Comparison of ENCODE assay signal across 15 cellular contexts in the genomic region with DNA sequence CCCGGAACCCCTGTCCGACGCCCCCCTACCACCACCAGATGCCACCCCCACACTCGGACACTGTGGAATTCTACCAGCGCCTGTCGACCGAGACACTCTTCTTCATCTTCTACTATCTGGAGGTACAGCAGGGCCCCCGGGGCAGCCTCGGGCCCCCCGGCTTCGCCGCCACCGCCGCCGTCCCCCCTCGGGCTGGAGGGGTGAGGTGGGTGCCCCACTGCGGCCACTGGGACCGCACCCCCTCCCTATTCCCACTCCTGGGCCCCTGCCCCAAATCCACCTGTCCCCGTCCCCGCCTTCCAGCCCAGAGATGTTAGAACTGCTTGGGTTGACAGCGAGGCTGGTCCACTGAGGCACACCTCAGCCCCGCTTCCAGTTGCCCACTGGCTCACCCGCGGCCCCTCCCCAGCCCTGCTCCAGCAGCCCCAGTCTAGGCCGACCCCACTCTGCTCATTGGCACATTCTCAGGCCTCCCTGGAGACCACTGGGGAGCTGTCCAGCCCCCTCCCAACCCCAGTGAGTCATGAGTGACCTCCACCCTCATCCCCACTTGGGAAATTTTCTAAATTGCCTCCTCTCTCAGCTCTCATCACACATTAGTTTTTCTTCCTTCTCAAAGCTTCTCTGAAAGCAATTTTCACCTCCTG. TPM values are rescaled to one million over a fixed set of nuclear protein-coding genes. Genes with fewer than 3 reads are reported as not detected.
DNase-seq lines count a peak whose midpoint lies in the region; ATAC-seq, FAIRE-seq and TF ChIP-seq lines count a peak whose summit lies in the region.
"Had no signal": no experiment of that assay in that cellular context is flagged by ENCODE, and none has a peak within 500 bp of the region (broad histone marks: within the 10 kb centered on the region; RNA-seq: fewer than 3 reads in every experiment).

No MANE protein-coding gene starts in this region.

- H3K4me2 ChIP-seq in GM12878 (ENCODE audit: control insufficient read depth, insufficient read depth): no peak overlapping the region

- DNase-seq in T-helper 2 cell treated with Interferon-gamma antibody and Interleukin-4, amounts not matched to agents 5 μg/mL and 100 μg/mL, for 36 hours (ENCODE audit: low spot score): no peak
- DNase-seq in T-helper 2 cell (no peak), GM12878 (ENCODE audit: low read depth, low spot score) (no peak), nephron progenitor cell (no peak), EL (no peak)
- DNase-seq: activated CD4-positive, CD25-positive, alpha-beta regulatory T cell treated with anti-CD3 and anti-CD28 coated beads, Interleukin-2, amount 50 U/mL, for 72 hours; brain microvascular endothelial cell; HCEC 1CT; heart right ventricle; NCI-H226 had no signal

- CTCF ChIA-PET in GM12878 (lab: Yijun Ruan, JAX): no interaction called here

- TF ChIP-seq EP300 in GM12878 (IDR thresholded peaks at IDR 0.05; ENCODE audit: borderline replicate concordance in 1 of 2, control insufficient read depth in 1 of 2, low read depth in 2 of 2, low read length in 2 of 2): no peak

- TF ChIP-seq CTCF in GM12878 (IDR thresholded peaks at IDR 0.05 in 2 of 3, conservative IDR thresholded peaks at IDR 0.05 in 1 of 3; ENCODE audit: control insufficient read depth in 2 of 3, extremely low read depth in 1 of 3, insufficient read depth in 1 of 3, low read depth in 3 of 3, low read length in 3 of 3): no peak
- no peak for TF ChIP-seq CTCF in nephron progenitor cell (IDR thresholded peaks at IDR 0.05)

- peak overlapping the region; percentile 57 for H3K27ac Mint-ChIP-seq in T-helper 2 cell treated with Interferon-gamma antibody and Interleukin-4, amounts not matched to agents 5 μg/mL and 100 μg/mL, for 36 hours
- H3K27ac Mint-ChIP-seq in nephron progenitor cell: peak overlapping the region; percentile 92
- H3K27ac Mint-ChIP-seq: activated T-helper 2 cell treated with anti-CD3 and anti-CD28 coated beads, Interferon-gamma antibody, Interleukin-2, Interleukin-4, amounts not matched to agents 10 μg/mL and 5 μg/mL and 100 μg/mL, durations not matched to agents 14 hours and 24 hours and 36 hours had no signal

- peaks cover 17% of the 10 kb centered on the region for H3K4me1 Mint-ChIP-seq in T-helper 2 cell treated with Interferon-gamma antibody and Interleukin-4, amounts not matched to agents 5 μg/mL and 100 μg/mL, for 36 hours (ENCODE audit: low read depth)
- H3K4me1 Mint-ChIP-seq in nephron progenitor cell: no peaks in the 10 kb centered on the region

- 93% methylated on average over 12 of the region's 25 CpGs for WGBS in GM12878 (ENCODE audit: insufficient coverage, insufficient replicate concordance, low lambda C conversion rate, missing lambda C conversion rate)

- H3K9me3 Mint-ChIP-seq in T-helper 2 cell treated with Interferon-gamma antibody and Interleukin-4, amounts not matched to agents 5 μg/mL and 100 μg/mL, for 36 hours: no peaks in the 10 kb centered on the region
- H3K9me3 Mint-ChIP-seq in nephron progenitor cell: no peaks in the 10 kb centered on the region
- H3K9me3 Mint-ChIP-seq: activated T-helper 2 cell treated with anti-CD3 and anti-CD28 coated beads, Interferon-gamma antibody, Interleukin-2, Interleukin-4, amounts not matched to agents 10 μg/mL and 5 μg/mL and 100 μg/mL, durations not matched to agents 14 hours and 24 hours and 36 hours had no signal

- no peak overlapping the region for H3K27ac ChIP-seq in GM12878 (ENCODE audit: control insufficient read depth, insufficient read depth)
- H3K27ac ChIP-seq: brain microvascular endothelial cell, upper lobe of left lung had no signal

- TF ChIP-seq RAD21 in GM12878 (IDR thresholded peaks at IDR 0.05; ENCODE audit: insufficient read depth, low read depth, low read length): no peak

- intact Hi-C loops in GM12878 (cut with micrococcal nuclease; ENCODE audit: unreplicated experiment): no loop called here

- SMC1A ChIA-PET in GM12878 (lab: Charles Lee; ENCODE audit: uncharacterized antibody, unreplicated experiment): no interaction called here

- no peak for FAIRE-seq in GM12878 (lab: Jason Lieb, UNC)
- FAIRE-seq: A204.1 had no signal

- no peaks in the 10 kb centered on the region for H4K20me1 ChIP-seq in GM12878 (ENCODE audit: control insufficient read depth, insufficient read depth)

- H3K4me3 Mint-ChIP-seq in T-helper 2 cell treated with Interferon-gamma antibody and Interleukin-4, amounts not matched to agents 5 μg/mL and 100 μg/mL, for 36 hours: no peak overlapping the region
- no peak overlapping the region for H3K4me3 Mint-ChIP-seq in nephron progenitor cell

- H3K79me2 ChIP-seq in GM12878 (ENCODE audit: control insufficient read depth, insufficient read depth, low read length): no peaks in the 10 kb centered on the region

- in situ Hi-C loops in GM12878 (cut with MboI): no loop called here

- H3K4me1 ChIP-seq in GM12878 (ENCODE audit: control insufficient read depth, insufficient read depth, low read length): no peaks in the 10 kb centered on the region

- 0 out of 2 replicates have a peak, but pooled peaks have one; percentile 25 for TF ChIP-seq POLR2A in GM12878 (IDR thresholded peaks at IDR 0.05; ENCODE audit: low read depth, low read length)

- H3K27me3 Mint-ChIP-seq in T-helper 2 cell treated with Interferon-gamma antibody and Interleukin-4, amounts not matched to agents 5 μg/mL and 100 μg/mL, for 36 hours (ENCODE audit: low read depth): no peaks in the 10 kb centered on the region
- H3K27me3 Mint-ChIP-seq in nephron progenitor cell (ENCODE audit: low read depth, poor library complexity): peaks cover 3% of the 10 kb centered on the region

- no peaks in the 10 kb centered on the region for H3K9me3 ChIP-seq in GM12878 (replicated peaks; ENCODE audit: control insufficient read depth, insufficient read depth, low read length)
- H3K9me3 ChIP-seq: heart right ventricle, upper lobe of left lung had no signal

- H2AFZ ChIP-seq in GM12878 (ENCODE audit: control insufficient read depth, low read depth, low read length): no peak overlapping the region

- H3K36me3 ChIP-seq in GM12878 (ENCODE audit: control insufficient read depth in 2 of 2, insufficient read depth in 2 of 2, low read length in 1 of 2): peaks cover 27 to 29% of the 10 kb centered on the region in 2 experiments; a peak in 3 of 4 replicates

- no peak overlapping the region for H3K4me3 ChIP-seq in GM12878
- H3K4me3 ChIP-seq: heart right ventricle, upper lobe of left lung had no signal

- H3K27me3 ChIP-seq in GM12878 (replicated peaks in 1 of 2; ENCODE audit: control insufficient read depth in 2 of 2, insufficient read depth in 2 of 2, low read length in 1 of 2): no peaks in the 10 kb centered on the region
- H3K27me3 ChIP-seq: brain microvascular endothelial cell, heart right ventricle, upper lobe of left lung had no signal

- H3K36me3 Mint-ChIP-seq in T-helper 2 cell treated with Interferon-gamma antibody and Interleukin-4, amounts not matched to agents 5 μg/mL and 100 μg/mL, for 36 hours (ENCODE audit: low read depth): peaks cover 61% of the 10 kb centered on the region
- H3K36me3 Mint-ChIP-seq in nephron progenitor cell (ENCODE audit: low read depth): peaks cover 54% of the 10 kb centered on the region

- no peak; the same call in 2 of the 3 replicates for ATAC-seq in GM12878
- no peak for ATAC-seq in GM18870 (IDR thresholded peaks at IDR 0.05; ENCODE audit: unreplicated experiment)
- ATAC-seq: left lobe of liver had no signal

- POLR2A ChIA-PET in GM12878 (lab: Charles Lee): no interaction called here

- RAD21 ChIA-PET in GM12878 (lab: Charles Lee; ENCODE audit: unreplicated experiment): no interaction called here

- H3K9ac ChIP-seq in GM12878 (ENCODE audit: control insufficient read depth, insufficient read depth, low read length): no peak overlapping the region

- no TSS peak for BruUV-seq in GM12878 (replicated peaks; lab: Mats Ljungman, UMichigan)

RNA-seq across cellular contexts. Expression of a gene that starts 6.5 kb away (rescaled TPM):
- 2.4 and 2.6 TPM in 2 replicates for total RNA-seq in GM12878 (2013; cell fraction: nucleolus; rRNA removed)
- total RNA-seq in GM12878 (2014; rRNA removed): 6.5 and 7.7 TPM in 2 replicates
- total RNA-seq in GM12878 (2014; rRNA removed; fragmentation: Illumina TruSeq; extraction: Trizol): 6.0 and 6.4 TPM in 2 replicates
- total RNA-seq in GM12878 (2021): 5.1 and 5.5 TPM in 2 replicates
- polyA plus RNA-seq in GM12878 (2011; ENCODE audit: low read depth): 1.6 TPM
- polyA plus RNA-seq in GM12878 (2011; rRNA removed): 2.4 and 3.0 TPM in 2 replicates
- 2.8 and 3.6 TPM in 2 replicates for polyA plus RNA-seq in GM12878 (2011; cell fraction: cytosol; rRNA removed)
- 2.9 and 4.3 TPM in 2 replicates for polyA plus RNA-seq in GM12878 (2011; cell fraction: nucleus; rRNA removed)
- polyA plus RNA-seq in GM12878 (2012): 4.8 and 6.3 TPM in 2 replicates
- polyA plus RNA-seq in GM12878 (2014; fragmentation: Illumina TruSeq; extraction: Trizol): 1.1 and 5.3 TPM in 2 replicates
- 1 to 10 TPM in 1 of 2 experiments, under 1 TPM in 1; 0.21 to 1.1 TPM for polyA plus RNA-seq in GM12878 (2014; fragmentation: Nextera tagmentation; extraction: Ambion mirVana)
- polyA plus RNA-seq in GM12878 (2014; rRNA removed): 7.0 and 7.8 TPM in 2 replicates
- polyA plus RNA-seq in GM12878 (2016; fragmentation: Nextera tagmentation; extraction: Ambion mirVana): 10 to 100 TPM; 10.7 to 10.8 TPM
- 0.29 and 0.93 TPM in 2 replicates for polyA minus RNA-seq in GM12878 (2011; rRNA and poly(A)+ RNA removed)
- polyA minus RNA-seq in GM12878 (2011; cell fraction: cytosol; rRNA and poly(A)+ RNA removed): 1.1 and 1.4 TPM in 2 replicates
- 0.73 and 1.5 TPM in 2 replicates for polyA minus RNA-seq in GM12878 (2011; cell fraction: nucleus; rRNA and poly(A)+ RNA removed)

RNA-seq across cellular contexts. Expression of a gene that starts 15.4 kb away (rescaled TPM):
- total RNA-seq in GM12878 (2013; cell fraction: nucleolus; rRNA removed): 24.5 and 25.4 TPM in 2 replicates
- total RNA-seq in GM12878 (2014; rRNA removed) (6.7 and 9.1 TPM in 2 replicates), GM12878 (2014; rRNA removed; fragmentation: Illumina TruSeq; extraction: Trizol) (7.1 and 7.6 TPM in 2 replicates), GM12878 (2021) (44.9 and 55.6 TPM in 2 replicates)
- polyA plus RNA-seq in GM12878 (2011; ENCODE audit: low read depth): 49.4 TPM
- polyA plus RNA-seq in GM12878 (2011; rRNA removed) (5.8 and 5.9 TPM in 2 replicates), GM12878 (2014; fragmentation: Illumina TruSeq; extraction: Trizol) (33.3 and 45.1 TPM in 2 replicates), GM12878 (2014; fragmentation: Nextera tagmentation; extraction: Ambion mirVana) (under 1 TPM; 0.14 to 0.62 TPM), GM12878 (2014; rRNA removed) (18.8 and 21.0 TPM in 2 replicates), GM12878 (2016; fragmentation: Nextera tagmentation; extraction: Ambion mirVana) (10 to 100 TPM; 29.7 to 32.8 TPM)
- polyA plus RNA-seq in GM12878 (2011; cell fraction: cytosol; rRNA removed): 9.1 and 13.5 TPM in 2 replicates
- 20.3 and 34.0 TPM in 2 replicates for polyA plus RNA-seq in GM12878 (2011; cell fraction: nucleus; rRNA removed)
- 33.4 and 40.2 TPM in 2 replicates for polyA plus RNA-seq in GM12878 (2012)
- polyA minus RNA-seq in GM12878 (2011; rRNA and poly(A)+ RNA removed): 9.3 and 11.5 TPM in 2 replicates
- 15.4 and 20.8 TPM in 2 replicates for polyA minus RNA-seq in GM12878 (2011; cell fraction: cytosol; rRNA and poly(A)+ RNA removed)
- polyA minus RNA-seq in GM12878 (2011; cell fraction: nucleus; rRNA and poly(A)+ RNA removed): 5.7 and 10.1 TPM in 2 replicates

RNA-seq across cellular contexts. Expression of a gene that starts 20.0 kb away (rescaled TPM):
- 1.3 and 2.7 TPM in 2 replicates for total RNA-seq in GM12878 (2013; cell fraction: nucleolus; rRNA removed)
- 0.05 TPM in 1 of 2 replicates, not detected in the other for total RNA-seq in GM12878 (2014; rRNA removed)
- total RNA-seq in GM12878 (2014; rRNA removed; fragmentation: Illumina TruSeq; extraction: Trizol): not detected in 2 replicates
- total RNA-seq in GM12878 (2021): 0.27 and 0.33 TPM in 2 replicates
- not detected for polyA plus RNA-seq in GM12878 (2011; ENCODE audit: low read depth)
- polyA plus RNA-seq in GM12878 (2011; rRNA removed): not detected in 2 replicates
- 0.12 and 0.15 TPM in 2 replicates for polyA plus RNA-seq in GM12878 (2011; cell fraction: cytosol; rRNA removed)
- polyA plus RNA-seq in GM12878 (2011; cell fraction: nucleus; rRNA removed): 0.09 TPM in 2 replicates
- 0.57 and 1.0 TPM in 2 replicates for polyA plus RNA-seq in GM12878 (2012)
- polyA plus RNA-seq in GM12878 (2014; fragmentation: Illumina TruSeq; extraction: Trizol): not detected in 2 replicates
- polyA plus RNA-seq in GM12878 (2014; fragmentation: Nextera tagmentation; extraction: Ambion mirVana): not detected
- polyA plus RNA-seq in GM12878 (2014; rRNA removed): not detected in 2 replicates
- polyA plus RNA-seq in GM12878 (2016; fragmentation: Nextera tagmentation; extraction: Ambion mirVana): under 1 TPM; 0.74 to 0.83 TPM
- polyA minus RNA-seq in GM12878 (2011; rRNA and poly(A)+ RNA removed): not detected in 2 replicates
- not detected in 2 replicates for polyA minus RNA-seq in GM12878 (2011; cell fraction: cytosol; rRNA and poly(A)+ RNA removed)
- polyA minus RNA-seq in GM12878 (2011; cell fraction: nucleus; rRNA and poly(A)+ RNA removed): not detected in 2 replicates

RNA-seq across cellular contexts. Expression of a gene that starts 36.4 kb away (rescaled TPM):
- 42.5 and 58.1 TPM in 2 replicates for total RNA-seq in GM12878 (2013; cell fraction: nucleolus; rRNA removed)
- total RNA-seq in GM12878 (2014; rRNA removed) (23.8 and 28.1 TPM in 2 replicates), GM12878 (2014; rRNA removed; fragmentation: Illumina TruSeq; extraction: Trizol) (8.0 and 8.6 TPM in 2 replicates), GM12878 (2021) (38.8 and 43.0 TPM in 2 replicates)
- 9.5 TPM for polyA plus RNA-seq in GM12878 (2011; ENCODE audit: low read depth)
- polyA plus RNA-seq in GM12878 (2011; rRNA removed) (3.6 and 8.5 TPM in 2 replicates), GM12878 (2014; fragmentation: Illumina TruSeq; extraction: Trizol) (8.2 and 15.7 TPM in 2 replicates), GM12878 (2014; fragmentation: Nextera tagmentation; extraction: Ambion mirVana) (1 to 10 TPM in 1 of 2 experiments, under 1 TPM in 1; 0.69 to 1.4 TPM), GM12878 (2014; rRNA removed) (27.8 and 34.4 TPM in 2 replicates), GM12878 (2016; fragmentation: Nextera tagmentation; extraction: Ambion mirVana) (10 to 100 TPM; 37.1 to 44.5 TPM)
- 11.9 and 15.4 TPM in 2 replicates for polyA plus RNA-seq in GM12878 (2011; cell fraction: cytosol; rRNA removed)
- polyA plus RNA-seq in GM12878 (2011; cell fraction: nucleus; rRNA removed): 25.5 and 31.4 TPM in 2 replicates
- polyA plus RNA-seq in GM12878 (2012): 27.3 and 27.9 TPM in 2 replicates
- 6.0 and 12.5 TPM in 2 replicates for polyA minus RNA-seq in GM12878 (2011; rRNA and poly(A)+ RNA removed)
- 9.6 and 11.6 TPM in 2 replicates for polyA minus RNA-seq in GM12878 (2011; cell fraction: cytosol; rRNA and poly(A)+ RNA removed)
- 8.9 and 19.6 TPM in 2 replicates for polyA minus RNA-seq in GM12878 (2011; cell fraction: nucleus; rRNA and poly(A)+ RNA removed)

RNA-seq across cellular contexts. Expression of a gene that starts 37.4 kb away (rescaled TPM):
- total RNA-seq in GM12878 (2013; cell fraction: nucleolus; rRNA removed): 36.4 and 39.3 TPM in 2 replicates
- total RNA-seq in GM12878 (2014; rRNA removed) (68.8 and 77.7 TPM in 2 replicates), GM12878 (2014; rRNA removed; fragmentation: Illumina TruSeq; extraction: Trizol) (51.9 and 58.4 TPM in 2 replicates), GM12878 (2021) (82.9 and 88.0 TPM in 2 replicates)
- polyA plus RNA-seq in GM12878 (2011; ENCODE audit: low read depth): 56.0 TPM
- polyA plus RNA-seq in GM12878 (2011; rRNA removed) (33.1 and 43.4 TPM in 2 replicates), GM12878 (2014; fragmentation: Illumina TruSeq; extraction: Trizol) (55.5 and 66.4 TPM in 2 replicates), GM12878 (2014; fragmentation: Nextera tagmentation; extraction: Ambion mirVana) (1 to 10 TPM; 2.7 to 9.8 TPM), GM12878 (2014; rRNA removed) (73.1 and 90.9 TPM in 2 replicates), GM12878 (2016; fragmentation: Nextera tagmentation; extraction: Ambion mirVana) (100 to 1,000 TPM; 153 to 170 TPM)
- 65.8 and 85.0 TPM in 2 replicates for polyA plus RNA-seq in GM12878 (2011; cell fraction: cytosol; rRNA removed)
- 97.5 and 110 TPM in 2 replicates for polyA plus RNA-seq in GM12878 (2011; cell fraction: nucleus; rRNA removed)
- polyA plus RNA-seq in GM12878 (2012): 60.1 and 79.8 TPM in 2 replicates
- polyA minus RNA-seq in GM12878 (2011; rRNA and poly(A)+ RNA removed): 29.0 and 36.3 TPM in 2 replicates
- polyA minus RNA-seq in GM12878 (2011; cell fraction: cytosol; rRNA and poly(A)+ RNA removed): 14.8 and 20.7 TPM in 2 replicates
- 15.2 and 30.9 TPM in 2 replicates for polyA minus RNA-seq in GM12878 (2011; cell fraction: nucleus; rRNA and poly(A)+ RNA removed)
